ENCODE assay signal across 23 cellular contexts in genomic region chr12:98403936-98404335, GRCh38.
DNase-seq lines count a peak whose midpoint lies in the region; ATAC-seq and TF ChIP-seq lines count a peak whose summit lies in the region.
"Had no signal": no experiment of that assay in that cellular context is flagged by ENCODE, and none has a peak within 500 bp of the region (broad histone marks: within the 10 kb centered on the region; RNA-seq: fewer than 3 reads in every experiment).

No MANE protein-coding gene starts in this region.

- no peaks in the 10 kb centered on the region for H3K36me3 Mint-ChIP-seq in activated CD8-positive, alpha-beta T cell treated with anti-CD3 and anti-CD28 coated beads, Interleukin-2, amount 10 ng/mL, durations not matched to agents 7 days and 5 days (ENCODE audit: low read depth)
- H3K36me3 Mint-ChIP-seq in activated CD8-positive, alpha-beta T cell treated with anti-CD3 and anti-CD28 coated beads for 36 hours (ENCODE audit: low read depth): no peaks in the 10 kb centered on the region
- H3K36me3 Mint-ChIP-seq in neural progenitor cell (no peaks in the 10 kb centered on the region), type B pancreatic cell (no peaks in the 10 kb centered on the region)
- H3K36me3 Mint-ChIP-seq: activated CD4-positive, alpha-beta memory T cell treated with anti-CD3 and anti-CD28 coated beads for 36 hours had no signal

- no peaks in the 10 kb centered on the region for H3K27me3 Mint-ChIP-seq in activated CD8-positive, alpha-beta T cell treated with anti-CD3 and anti-CD28 coated beads, Interleukin-2, amount 10 ng/mL, durations not matched to agents 7 days and 5 days (ENCODE audit: low read depth)
- no peaks in the 10 kb centered on the region for H3K27me3 Mint-ChIP-seq in activated CD8-positive, alpha-beta T cell treated with anti-CD3 and anti-CD28 coated beads for 36 hours
- H3K27me3 Mint-ChIP-seq in neural progenitor cell (ENCODE audit: insufficient read depth, low read depth): peaks cover 9% of the 10 kb centered on the region
- no peaks in the 10 kb centered on the region for H3K27me3 Mint-ChIP-seq in type B pancreatic cell
- H3K27me3 Mint-ChIP-seq: activated CD4-positive, alpha-beta memory T cell treated with anti-CD3 and anti-CD28 coated beads for 36 hours; activated naive CD8-positive, alpha-beta T cell treated with anti-CD3 and anti-CD28 coated beads, Interleukin-2, amount 50 U/mL, for 24 hours had no signal

- H2AFZ ChIP-seq in HCT116 (ENCODE audit: low read depth, low read length, poor library complexity, severe bottlenecking): peak overlapping the region; percentile 54
- peak overlapping the region; percentile 56; the same call in 1 of the 2 replicates for H2AFZ ChIP-seq in OCI-LY7 (ENCODE audit: low read length)
- no peak overlapping the region for H2AFZ ChIP-seq in neural progenitor cell (replicated peaks)
- no peak overlapping the region for H2AFZ ChIP-seq in SK-N-SH (ENCODE audit: low read depth)

- BruUV-seq in HCT116 (replicated peaks; lab: Mats Ljungman, UMichigan) (no TSS peak), OCI-LY7 (replicated peaks; lab: Mats Ljungman, UMichigan) (no TSS peak)

- H3K4me1 ChIP-seq in HCT116 (ENCODE audit: control insufficient read depth in 1 of 2, insufficient read depth in 2 of 2, low read length in 2 of 2) (peaks cover 55 to 60% of the 10 kb centered on the region in 2 experiments), OCI-LY7 (ENCODE audit: insufficient read depth, low read length, poor library complexity, severe bottlenecking) (peaks cover 41% of the 10 kb centered on the region), neural progenitor cell (peaks cover 14% of the 10 kb centered on the region), SK-N-SH (ENCODE audit: control insufficient read depth in 1 of 2, insufficient read depth in 2 of 2, low read depth in 1 of 2, low read length in 1 of 2) (peaks cover 7 to 8% of the 10 kb centered on the region in 2 experiments; a peak in 2 of 4 replicates)
- H3K4me1 ChIP-seq: breast epithelium, gastrocnemius medialis had no signal

- H4K20me1 ChIP-seq in HCT116 (ENCODE audit: insufficient read depth): no peaks in the 10 kb centered on the region
- no peaks in the 10 kb centered on the region for H4K20me1 ChIP-seq in OCI-LY7 (ENCODE audit: insufficient read depth, low read length)
- no peaks in the 10 kb centered on the region for H4K20me1 ChIP-seq in neural progenitor cell (ENCODE audit: low read depth)
- H4K20me1 ChIP-seq in SK-N-SH (ENCODE audit: insufficient read depth): no peaks in the 10 kb centered on the region

- no peak for ATAC-seq in activated CD8-positive, alpha-beta T cell treated with anti-CD3 and anti-CD28 coated beads, Interleukin-2, amount 10 ng/mL, durations not matched to agents 7 days and 5 days
- no peak for ATAC-seq in activated CD8-positive, alpha-beta T cell treated with anti-CD3 and anti-CD28 coated beads for 36 hours
- no peak for ATAC-seq in HCT116
- ATAC-seq: activated naive CD8-positive, alpha-beta T cell treated with anti-CD3 and anti-CD28 coated beads, Interleukin-2, amount 50 U/mL, for 24 hours; activated T-cell treated with anti-CD3 and anti-CD28 coated beads, Interleukin-2, amount 50 U/mL, for 72 hours; gastrocnemius medialis; HepG2; left colon; mucosa of descending colon had no signal

- WGBS in SK-N-SH (ENCODE audit: low lambda C conversion rate): 70% methylated on average over 5 of the region's 5 CpGs

- TF ChIP-seq CTCF in activated CD8-positive, alpha-beta T cell treated with anti-CD3 and anti-CD28 coated beads for 36 hours (IDR thresholded peaks at IDR 0.05): no peak
- TF ChIP-seq CTCF in HCT116 (IDR thresholded peaks at IDR 0.05 in 2 of 3, conservative IDR thresholded peaks at IDR 0.05 in 1 of 3; ENCODE audit: borderline replicate concordance in 1 of 3, insufficient read depth in 1 of 3, low read depth in 2 of 3, low read length in 2 of 3): no peak
- no peak for TF ChIP-seq CTCF in OCI-LY7 (conservative IDR thresholded peaks at IDR 0.05; ENCODE audit: low read length)
- TF ChIP-seq CTCF in neural progenitor cell (IDR thresholded peaks at IDR 0.05): no peak
- no peak for TF ChIP-seq CTCF in type B pancreatic cell (conservative IDR thresholded peaks at IDR 0.05)
- TF ChIP-seq CTCF in SK-N-SH (IDR thresholded peaks at IDR 0.05): no peak

- intact Hi-C loops in activated CD8-positive, alpha-beta T cell treated with anti-CD3 and anti-CD28 coated beads for 36 hours (cut with micrococcal nuclease): no loop called here
- intact Hi-C loops in HCT116 (cut with micrococcal nuclease): no loop called here
- intact Hi-C loops in OCI-LY7 (cut with micrococcal nuclease; ENCODE audit: unreplicated experiment): no loop called here

- H3K4me2 ChIP-seq in HCT116 (ENCODE audit: low read length) (peak overlapping the region; percentile 4; the same call in 1 of the 2 replicates), OCI-LY7 (ENCODE audit: low read length) (no peak overlapping the region), neural progenitor cell (no peak overlapping the region), SK-N-SH (no peak overlapping the region)

- POLR2A ChIA-PET in activated CD8-positive, alpha-beta T cell treated with anti-CD3 and anti-CD28 coated beads, Interleukin-2, amount 10 ng/mL, durations not matched to agents 7 days and 5 days (lab: Charles Lee): interaction anchor here (0.7 kb wide), 1 partner anchor 9 kb away, joined by 3 read pairs; no protein-coding TSS in a partner anchor
- POLR2A ChIA-PET in activated CD8-positive, alpha-beta T cell treated with anti-CD3 and anti-CD28 coated beads for 36 hours (lab: Charles Lee): no interaction called here
- POLR2A ChIA-PET in HCT116 (lab: Charles Lee): no interaction called here
- POLR2A ChIA-PET in OCI-LY7 (lab: Charles Lee): interaction anchor here (0.5 kb wide), 1 partner anchor 673 kb away, joined by 4 read pairs; no protein-coding TSS in a partner anchor
- POLR2A ChIA-PET in SK-N-SH (lab: Yijun Ruan, JAX): no interaction called here

- CTCF ChIA-PET in activated CD8-positive, alpha-beta T cell treated with anti-CD3 and anti-CD28 coated beads, Interleukin-2, amount 10 ng/mL, durations not matched to agents 7 days and 5 days (lab: Charles Lee): no interaction called here
- CTCF ChIA-PET in activated CD8-positive, alpha-beta T cell treated with anti-CD3 and anti-CD28 coated beads for 36 hours (lab: Charles Lee): no interaction called here
- CTCF ChIA-PET in HCT116 (lab: Charles Lee) (no interaction called here), OCI-LY7 (lab: Charles Lee; ENCODE audit: unreplicated experiment) (no interaction called here), SK-N-SH (lab: Yijun Ruan, JAX) (no interaction called here)

- TF ChIP-seq RAD21 in HCT116 (IDR thresholded peaks at IDR 0.05; ENCODE audit: low read depth) (no peak), SK-N-SH (IDR thresholded peaks at IDR 0.05; ENCODE audit: low read length) (no peak)

- H3K4me1 Mint-ChIP-seq in activated CD8-positive, alpha-beta T cell treated with anti-CD3 and anti-CD28 coated beads, Interleukin-2, amount 10 ng/mL, durations not matched to agents 7 days and 5 days (ENCODE audit: low read depth): peaks cover 31% of the 10 kb centered on the region
- H3K4me1 Mint-ChIP-seq in activated CD8-positive, alpha-beta T cell treated with anti-CD3 and anti-CD28 coated beads for 36 hours (ENCODE audit: low read depth): peaks cover 27% of the 10 kb centered on the region
- peaks cover 54% of the 10 kb centered on the region for H3K4me1 Mint-ChIP-seq in neural progenitor cell
- peaks cover 15% of the 10 kb centered on the region for H3K4me1 Mint-ChIP-seq in type B pancreatic cell (ENCODE audit: unreplicated experiment)

- H3K9me3 ChIP-seq in HCT116 (ENCODE audit: control insufficient read depth in 1 of 2, insufficient read depth in 1 of 2, low read depth in 1 of 2, low read length in 2 of 2) (peaks cover 0 to 14% of the 10 kb centered on the region in 2 experiments; a peak in 1 of 4 replicates), OCI-LY7 (ENCODE audit: low read length) (no peaks in the 10 kb centered on the region), neural progenitor cell (ENCODE audit: low read depth) (no peaks in the 10 kb centered on the region), SK-N-SH (no peaks in the 10 kb centered on the region)
- H3K9me3 ChIP-seq: breast epithelium, gastrocnemius medialis, mucosa of descending colon had no signal

- H3K27ac Mint-ChIP-seq in activated CD8-positive, alpha-beta T cell treated with anti-CD3 and anti-CD28 coated beads, Interleukin-2, amount 10 ng/mL, durations not matched to agents 7 days and 5 days: peak overlapping the region; percentile 11
- no peak overlapping the region for H3K27ac Mint-ChIP-seq in activated CD8-positive, alpha-beta T cell treated with anti-CD3 and anti-CD28 coated beads for 36 hours
- H3K27ac Mint-ChIP-seq in neural progenitor cell: peak overlapping the region; percentile 25
- H3K27ac Mint-ChIP-seq in type B pancreatic cell: no peak overlapping the region
- H3K27ac Mint-ChIP-seq: activated CD4-positive, alpha-beta memory T cell treated with anti-CD3 and anti-CD28 coated beads for 36 hours; activated naive CD8-positive, alpha-beta T cell treated with anti-CD3 and anti-CD28 coated beads, Interleukin-2, amount 50 U/mL, for 24 hours; activated T-cell treated with anti-CD3 and anti-CD28 coated beads, Interleukin-2, amount 50 U/mL, for 72 hours; HFFc6 had no signal

- no peak for TF ChIP-seq EP300 in SK-N-SH (IDR thresholded peaks at IDR 0.05; ENCODE audit: borderline replicate concordance in 1 of 2, low read depth in 1 of 2, low read length in 1 of 2)

- H3K9me3 Mint-ChIP-seq in activated CD8-positive, alpha-beta T cell treated with anti-CD3 and anti-CD28 coated beads, Interleukin-2, amount 10 ng/mL, durations not matched to agents 7 days and 5 days (ENCODE audit: insufficient read depth): no peaks in the 10 kb centered on the region
- no peaks in the 10 kb centered on the region for H3K9me3 Mint-ChIP-seq in activated CD8-positive, alpha-beta T cell treated with anti-CD3 and anti-CD28 coated beads for 36 hours
- H3K9me3 Mint-ChIP-seq in neural progenitor cell: peaks cover 10% of the 10 kb centered on the region
- H3K9me3 Mint-ChIP-seq in type B pancreatic cell: no peaks in the 10 kb centered on the region
- H3K9me3 Mint-ChIP-seq: activated CD4-positive, alpha-beta memory T cell treated with anti-CD3 and anti-CD28 coated beads for 36 hours; activated naive CD8-positive, alpha-beta T cell treated with anti-CD3 and anti-CD28 coated beads, Interleukin-2, amount 50 U/mL, for 24 hours; activated T-cell treated with anti-CD3 and anti-CD28 coated beads, Interleukin-2, amount 50 U/mL, for 72 hours; HFFc6 had no signal

- H3K9me2 ChIP-seq in HCT116 (ENCODE audit: insufficient read depth) (no peaks in the 10 kb centered on the region), OCI-LY7 (ENCODE audit: insufficient read depth, low read length) (no peaks in the 10 kb centered on the region), SK-N-SH (no peaks in the 10 kb centered on the region)

- no peaks in the 10 kb centered on the region for H3F3A ChIP-seq in neural progenitor cell (ENCODE audit: low read depth)
- H3F3A ChIP-seq in SK-N-SH (replicated peaks; ENCODE audit: insufficient read depth): no peaks in the 10 kb centered on the region

- H3K4me3 Mint-ChIP-seq in activated CD8-positive, alpha-beta T cell treated with anti-CD3 and anti-CD28 coated beads, Interleukin-2, amount 10 ng/mL, durations not matched to agents 7 days and 5 days: no peak overlapping the region
- H3K4me3 Mint-ChIP-seq in activated CD8-positive, alpha-beta T cell treated with anti-CD3 and anti-CD28 coated beads for 36 hours: no peak overlapping the region
- H3K4me3 Mint-ChIP-seq in neural progenitor cell (no peak overlapping the region), type B pancreatic cell (no peak overlapping the region)
- H3K4me3 Mint-ChIP-seq: activated CD4-positive, alpha-beta memory T cell treated with anti-CD3 and anti-CD28 coated beads for 36 hours; activated naive CD8-positive, alpha-beta T cell treated with anti-CD3 and anti-CD28 coated beads, Interleukin-2, amount 50 U/mL, for 24 hours; activated T-cell treated with anti-CD3 and anti-CD28 coated beads, Interleukin-2, amount 50 U/mL, for 72 hours; HFFc6 had no signal

- RAD21 ChIA-PET in HCT116 (lab: Charles Lee; ENCODE audit: low non-redundant PET in 1 of 2, low total read pairs in 2 of 2, uncharacterized antibody in 2 of 2, unreplicated experiment in 2 of 2): no interaction called here

- no peak for DNase-seq in activated CD8-positive, alpha-beta T cell treated with anti-CD3 and anti-CD28 coated beads, Interleukin-2, amount 10 ng/mL, durations not matched to agents 7 days and 5 days
- no peak for DNase-seq in activated CD8-positive, alpha-beta T cell treated with anti-CD3 and anti-CD28 coated beads for 36 hours
- no peak for DNase-seq in HCT116 (ENCODE audit: low read depth, low spot score)
- DNase-seq in OCI-LY7 (ENCODE audit: low spot score): no peak
- DNase-seq in neural progenitor cell (ENCODE audit: low spot score): no peak
- no peak for DNase-seq in type B pancreatic cell (ENCODE audit: extremely low spot score, unreplicated experiment)
- DNase-seq in SK-N-SH: no peak
- DNase-seq in amygdala (lab: John Stamatoyannopoulos, UW): no peak
- DNase-seq: 8988T; activated CD4-positive, alpha-beta memory T cell treated with anti-CD3 and anti-CD28 coated beads for 36 hours; activated naive CD8-positive, alpha-beta T cell treated with anti-CD3 and anti-CD28 coated beads, Interleukin-2, amount 50 U/mL, for 24 hours; activated T-cell treated with anti-CD3 and anti-CD28 coated beads, Interleukin-2, amount 50 U/mL, for 72 hours; C1 segment of cervical spinal cord; gastrocnemius medialis; HFFc6; left colon; mucosa of descending colon; NCI-H187 treated with DMSO at 0.1 percent for 48 hours; NCI-H446 had no signal

- H3K79me2 ChIP-seq in HCT116 (ENCODE audit: insufficient read depth, low read length): no peaks in the 10 kb centered on the region
- H3K79me2 ChIP-seq in OCI-LY7 (ENCODE audit: insufficient read depth, low read depth, low read length): no peaks in the 10 kb centered on the region
- H3K79me2 ChIP-seq in neural progenitor cell (ENCODE audit: low read depth): no peaks in the 10 kb centered on the region
- no peaks in the 10 kb centered on the region for H3K79me2 ChIP-seq in SK-N-SH (ENCODE audit: insufficient read depth)

- H3K27ac ChIP-seq in HCT116 (ENCODE audit: low read depth, low read length) (peak overlapping the region; percentile 88), OCI-LY7 (ENCODE audit: low read depth, low read length, poor library complexity, severe bottlenecking) (no peak overlapping the region), neural progenitor cell (no peak overlapping the region), SK-N-SH (ENCODE audit: low read depth in 2 of 2, low read length in 1 of 2) (no peak overlapping the region)
- H3K27ac ChIP-seq: breast epithelium, epithelial cell of prostate, VCaP had no signal

- H3K27me3 ChIP-seq in HCT116 (ENCODE audit: insufficient read depth, low read length): no peaks in the 10 kb centered on the region
- H3K27me3 ChIP-seq in neural progenitor cell: no peaks in the 10 kb centered on the region
- no peaks in the 10 kb centered on the region for H3K27me3 ChIP-seq in SK-N-SH (ENCODE audit: insufficient read depth)
- H3K27me3 ChIP-seq: breast epithelium, gastrocnemius medialis had no signal

- H3K4me3 ChIP-seq in HCT116 (replicated peaks in 1 of 2; ENCODE audit: low read depth in 1 of 2, low read length in 2 of 2) (no peak overlapping the region), OCI-LY7 (ENCODE audit: low read depth, low read length, poor library complexity, severe bottlenecking) (no peak overlapping the region), neural progenitor cell (no peak overlapping the region), SK-N-SH (ENCODE audit: low read depth in 2 of 2, low read length in 1 of 2) (no peak overlapping the region)
- H3K4me3 ChIP-seq: breast epithelium, gastrocnemius medialis, mucosa of descending colon had no signal

- H3K36me3 ChIP-seq in HCT116 (ENCODE audit: control insufficient read depth in 1 of 2, insufficient read depth in 2 of 2, low read length in 2 of 2) (no peaks in the 10 kb centered on the region), OCI-LY7 (ENCODE audit: insufficient read depth, low read length) (no peaks in the 10 kb centered on the region), neural progenitor cell (no peaks in the 10 kb centered on the region), SK-N-SH (replicated peaks in 1 of 2; ENCODE audit: control insufficient read depth in 1 of 2, insufficient read depth in 2 of 2, low read length in 1 of 2) (no peaks in the 10 kb centered on the region)
- H3K36me3 ChIP-seq: breast epithelium, gastrocnemius medialis had no signal

- TF ChIP-seq POLR2A in HCT116 (IDR thresholded peaks at IDR 0.05; ENCODE audit: borderline replicate concordance, extremely low read depth, insufficient read depth, insufficient read length): no peak

- H3K9ac ChIP-seq in HCT116 (ENCODE audit: low read length): no peak overlapping the region
- no peak overlapping the region for H3K9ac ChIP-seq in neural progenitor cell
- no peak overlapping the region for H3K9ac ChIP-seq in SK-N-SH

Comparison
In these comparisons a context has a peak if more than half of its experiments do, and no peak if none do; other contexts are left out.
1. H3K27ac Mint-ChIP-seq: peak in activated CD8-positive, alpha-beta T cell treated with anti-CD3 and anti-CD28 coated beads, Interleukin-2, amount 10 ng/mL, durations not matched to agents 7 days and 5 days (single experiment) and neural progenitor cell (single experiment); none in activated CD8-positive, alpha-beta T cell treated with anti-CD3 and anti-CD28 coated beads for 36 hours (single experiment) and type B pancreatic cell (single experiment).
2. POLR2A ChIA-PET loops: an anchor here in activated CD8-positive, alpha-beta T cell treated with anti-CD3 and anti-CD28 coated beads, Interleukin-2, amount 10 ng/mL, durations not matched to agents 7 days and 5 days (0.7 kb wide) and OCI-LY7 (0.5 kb wide); none called in activated CD8-positive, alpha-beta T cell treated with anti-CD3 and anti-CD28 coated beads for 36 hours, HCT116 and SK-N-SH.
3. H2AFZ ChIP-seq: peak in HCT116 (single experiment) and OCI-LY7 (single experiment); none in neural progenitor cell (single experiment) and SK-N-SH (single experiment).